Comparison of ENCODE assay signal across 10 cellular contexts in the genomic region with DNA sequence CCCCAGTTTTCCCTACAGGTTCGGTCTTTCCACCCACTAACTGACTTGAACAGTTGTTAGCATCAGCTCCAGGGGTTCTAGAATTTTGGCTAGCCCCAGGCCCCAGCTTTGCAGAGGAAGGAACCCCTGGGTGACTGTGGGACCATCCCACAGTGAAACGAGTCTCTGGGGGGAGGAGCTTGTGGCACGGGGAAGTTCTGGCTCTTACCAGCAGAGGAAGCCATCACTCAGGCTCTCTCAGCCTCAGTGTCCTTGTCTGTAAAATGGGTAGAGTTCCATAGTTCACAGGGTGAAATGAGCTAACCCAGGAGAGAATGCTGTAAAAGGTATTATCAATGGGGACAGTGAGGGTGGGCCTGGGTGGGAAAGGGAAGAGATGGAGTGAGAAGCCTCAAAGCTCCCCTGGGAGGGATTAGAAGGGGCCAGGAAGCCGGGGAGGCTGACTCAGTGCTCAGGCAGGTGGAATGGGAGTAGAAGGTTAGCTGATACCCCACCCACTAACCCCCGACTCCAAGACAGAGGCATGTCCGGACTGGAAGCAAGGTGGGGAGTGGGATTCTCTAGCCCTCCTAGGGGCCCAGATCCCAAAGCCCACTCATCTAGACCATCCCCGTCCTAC. TPM values are rescaled to one million over a fixed set of nuclear protein-coding genes. Genes with fewer than 3 reads are reported as not detected.
DNase-seq lines count a peak whose midpoint lies in the region; ATAC-seq and TF ChIP-seq lines count a peak whose summit lies in the region.
"Had no signal": no experiment of that assay in that cellular context is flagged by ENCODE, and none has a peak within 500 bp of the region (broad histone marks: within the 10 kb centered on the region; RNA-seq: fewer than 3 reads in every experiment).

No MANE protein-coding gene starts in this region.

- H3K27ac ChIP-seq in A673 (ENCODE audit: low read depth, low read length, poor library complexity, severe bottlenecking) = peak overlapping the region; percentile 74
- H3K27ac ChIP-seq in HUES48 (ENCODE audit: low read depth, low read length) = peak overlapping the region; percentile 92
- H3K27ac ChIP-seq in mammary epithelial cell (ENCODE audit: insufficient read depth, low read depth, low read length) = peak overlapping the region; percentile 96
- peak overlapping the region; percentile 98 for H3K27ac ChIP-seq in mesodermal cell (ENCODE audit: low read depth, low read length, severe bottlenecking)
- H3K27ac ChIP-seq in OCI-LY7 (ENCODE audit: low read depth, low read length, poor library complexity, severe bottlenecking) = no peak overlapping the region
- H3K27ac ChIP-seq: parathyroid adenoma had no signal

- H3K27me3 ChIP-seq in A673 (replicated peaks; ENCODE audit: insufficient read depth, low read depth, low read length, poor library complexity) (no peaks in the 10 kb centered on the region), HUES48 (ENCODE audit: control insufficient read depth, insufficient read depth, low read length) (no peaks in the 10 kb centered on the region), mammary epithelial cell (ENCODE audit: insufficient read depth, low read length) (no peaks in the 10 kb centered on the region)

- no peaks in the 10 kb centered on the region for H3K9me3 Mint-ChIP-seq in naive thymus-derived CD8-positive, alpha-beta T cell
- H3K9me3 Mint-ChIP-seq: activated naive CD8-positive, alpha-beta T cell treated with anti-CD3 and anti-CD28 coated beads, Interleukin-2, amount 50 U/mL, for 24 hours had no signal

- ATAC-seq in naive thymus-derived CD8-positive, alpha-beta T cell = no peak
- ATAC-seq: activated naive CD8-positive, alpha-beta T cell treated with anti-CD3 and anti-CD28 coated beads, Interleukin-2, amount 50 U/mL, for 24 hours had no signal

- 8% methylated on average over 6 of the region's 7 CpGs for WGBS in mammary epithelial cell (ENCODE audit: low coverage, missing lambda C conversion rate)
- WGBS in mesodermal cell (ENCODE audit: insufficient coverage in 2 of 2), 2 experiments = 11% methylated on average over 2 to 5 of the region's 7 CpGs

- H3K4me2 ChIP-seq in mammary epithelial cell (ENCODE audit: insufficient read depth, low read depth, low read length) (peak overlapping the region; percentile 60), OCI-LY7 (ENCODE audit: low read length) (no peak overlapping the region)

- H3K79me2 ChIP-seq in mammary epithelial cell (ENCODE audit: insufficient read depth, low read length) = no peaks in the 10 kb centered on the region
- no peaks in the 10 kb centered on the region for H3K79me2 ChIP-seq in OCI-LY7 (ENCODE audit: insufficient read depth, low read depth, low read length)
- H3K79me2 ChIP-seq: parathyroid adenoma had no signal

- intact Hi-C loops in A673 (cut with micrococcal nuclease; ENCODE audit: unreplicated experiment) = loop anchor here (2.0 kb wide), 1 partner anchor 32 kb away; no protein-coding TSS in a partner anchor
- intact Hi-C loops in mammary epithelial cell (cut with micrococcal nuclease) = no loop called here
- intact Hi-C loops in OCI-LY7 (cut with micrococcal nuclease; ENCODE audit: unreplicated experiment) = no loop called here

- H3K4me1 ChIP-seq in A673 (ENCODE audit: insufficient read depth, low read length, poor library complexity, severe bottlenecking) (peaks cover 34% of the 10 kb centered on the region), HUES48 (ENCODE audit: control insufficient read depth, insufficient read depth, low read length) (peaks cover 34% of the 10 kb centered on the region), mammary epithelial cell (ENCODE audit: insufficient read depth, low read length) (peaks cover 33% of the 10 kb centered on the region), mesodermal cell (ENCODE audit: control insufficient read depth, insufficient read depth, low read length, poor library complexity, severe bottlenecking) (peaks cover 39% of the 10 kb centered on the region), OCI-LY7 (ENCODE audit: insufficient read depth, low read length, poor library complexity, severe bottlenecking) (no peaks in the 10 kb centered on the region)

- CTCF ChIA-PET in A673 (lab: Charles Lee) = interaction anchor here (0.6 to 1.7 kb wide), 2 partner anchors 31 to 618 kb away, joined by 3 to 6 read pairs; a partner anchor contains a TSS
- CTCF ChIA-PET in mammary epithelial cell (lab: Charles Lee; ENCODE audit: low non-redundant PET) = interaction anchor here (0.6 kb wide), 1 partner anchor 9 kb away, joined by 16 read pairs; no protein-coding TSS in a partner anchor
- CTCF ChIA-PET in OCI-LY7 (lab: Charles Lee; ENCODE audit: unreplicated experiment) = no interaction called here

- BruUV-seq in A673 (replicated peaks; lab: Mats Ljungman, UMichigan) (no TSS peak), mammary epithelial cell (replicated peaks; lab: Mats Ljungman, UMichigan) (no TSS peak), OCI-LY7 (replicated peaks; lab: Mats Ljungman, UMichigan) (no TSS peak)

- in situ Hi-C loops in mammary epithelial cell (cut with MboI; ENCODE audit: low sequenced_read_pairs in 2 of 2) = no loop called here

- POLR2A ChIA-PET in A673 (lab: Charles Lee; ENCODE audit: low non-redundant PET) (interaction anchor here (0.5 kb wide), 1 partner anchor 96 kb away, joined by 4 read pairs; no protein-coding TSS in a partner anchor), OCI-LY7 (lab: Charles Lee) (no interaction called here)
- POLR2A ChIA-PET in naive thymus-derived CD8-positive, alpha-beta T cell (lab: Charles Lee) = no interaction called here

- peaks cover 0 to 3% (median 0%) of the 10 kb centered on the region in 4 donors for H3K4me1 Mint-ChIP-seq in naive thymus-derived CD8-positive, alpha-beta T cell
- H3K4me1 Mint-ChIP-seq: activated naive CD8-positive, alpha-beta T cell treated with anti-CD3 and anti-CD28 coated beads, Interleukin-2, amount 50 U/mL, for 24 hours had no signal

- no peak; the same call in 1 of the 2 replicates for TF ChIP-seq CTCF in A673 (conservative IDR thresholded peaks at IDR 0.05; ENCODE audit: low read depth, low read length)
- TF ChIP-seq CTCF in mammary epithelial cell (conservative IDR thresholded peaks at IDR 0.05 in 1 of 2, IDR thresholded peaks at IDR 0.05 in 1 of 2; ENCODE audit: extremely low read depth in 1 of 2, insufficient read depth in 1 of 2, low read depth in 1 of 2, low read length in 2 of 2) = peak; percentile 19 to 23
- TF ChIP-seq CTCF in OCI-LY7 (conservative IDR thresholded peaks at IDR 0.05; ENCODE audit: low read length) = no peak

- peak overlapping the region; percentile 71 for H2AFZ ChIP-seq in mammary epithelial cell (ENCODE audit: low read depth, low read length)
- no peak overlapping the region for H2AFZ ChIP-seq in OCI-LY7 (ENCODE audit: low read length)

- H3K9me3 ChIP-seq in A673 (ENCODE audit: low read depth, low read length, poor library complexity, severe bottlenecking) (no peaks in the 10 kb centered on the region), HUES48 (ENCODE audit: control insufficient read depth, insufficient read depth, low read length) (no peaks in the 10 kb centered on the region), mammary epithelial cell (replicated peaks; ENCODE audit: insufficient read depth, low read length) (no peaks in the 10 kb centered on the region), mesodermal cell (ENCODE audit: control insufficient read depth, low read length) (no peaks in the 10 kb centered on the region), OCI-LY7 (ENCODE audit: low read length) (no peaks in the 10 kb centered on the region)

- H3K9ac ChIP-seq in HUES48 (ENCODE audit: low read depth, low read length) = peak overlapping the region; percentile 58
- H3K9ac ChIP-seq in mammary epithelial cell (ENCODE audit: insufficient read depth, low read length) = peak overlapping the region; percentile 63
- H3K9ac ChIP-seq: parathyroid adenoma had no signal

- no peaks in the 10 kb centered on the region for H4K20me1 ChIP-seq in mammary epithelial cell (ENCODE audit: insufficient read depth, low read length)
- H4K20me1 ChIP-seq in OCI-LY7 (ENCODE audit: insufficient read depth, low read length) = no peaks in the 10 kb centered on the region

- H3K27me3 Mint-ChIP-seq in naive thymus-derived CD8-positive, alpha-beta T cell = no peaks in the 10 kb centered on the region
- H3K27me3 Mint-ChIP-seq: activated naive CD8-positive, alpha-beta T cell treated with anti-CD3 and anti-CD28 coated beads, Interleukin-2, amount 50 U/mL, for 24 hours had no signal

- H3K27ac Mint-ChIP-seq in naive thymus-derived CD8-positive, alpha-beta T cell = no peak overlapping the region
- H3K27ac Mint-ChIP-seq: activated naive CD8-positive, alpha-beta T cell treated with anti-CD3 and anti-CD28 coated beads, Interleukin-2, amount 50 U/mL, for 24 hours had no signal

- H3K4me3 Mint-ChIP-seq in naive thymus-derived CD8-positive, alpha-beta T cell = no peak overlapping the region
- H3K4me3 Mint-ChIP-seq: activated naive CD8-positive, alpha-beta T cell treated with anti-CD3 and anti-CD28 coated beads, Interleukin-2, amount 50 U/mL, for 24 hours had no signal

- H3K36me3 ChIP-seq in A673 (ENCODE audit: insufficient read depth, low read length, poor library complexity, severe bottlenecking) = no peaks in the 10 kb centered on the region
- no peaks in the 10 kb centered on the region for H3K36me3 ChIP-seq in HUES48 (ENCODE audit: control insufficient read depth, insufficient read depth, low read length)
- H3K36me3 ChIP-seq in mammary epithelial cell (ENCODE audit: insufficient read depth, low read length) = no peaks in the 10 kb centered on the region
- peaks cover 3% of the 10 kb centered on the region for H3K36me3 ChIP-seq in mesodermal cell (ENCODE audit: control insufficient read depth, insufficient read depth, low read length)
- no peaks in the 10 kb centered on the region for H3K36me3 ChIP-seq in OCI-LY7 (ENCODE audit: insufficient read depth, low read length)

- DNase-seq in A673 (ENCODE audit: low spot score) (peak; percentile 82), mammary epithelial cell (peak; percentile 55), NCI-H187 treated with DMSO at 0.1 percent for 48 hours (lab: John Stamatoyannopoulos, UW) (no peak), NCI-H1417 treated with DMSO at 0.1 percent for 48 hours (lab: John Stamatoyannopoulos, UW) (no peak), OCI-LY7 (ENCODE audit: low spot score) (no peak)
- no peak for DNase-seq in naive thymus-derived CD8-positive, alpha-beta T cell
- DNase-seq: activated naive CD8-positive, alpha-beta T cell treated with anti-CD3 and anti-CD28 coated beads, Interleukin-2, amount 50 U/mL, for 24 hours had no signal

- no peaks in the 10 kb centered on the region for H3K9me2 ChIP-seq in OCI-LY7 (ENCODE audit: insufficient read depth, low read length)

- H3K4me3 ChIP-seq in A673 (ENCODE audit: low read depth, low read length, poor library complexity, severe bottlenecking) (no peak overlapping the region), HUES48 (ENCODE audit: low read depth, low read length) (peak overlapping the region; percentile 7; the same call in 1 of the 2 replicates), mammary epithelial cell (replicated peaks in 1 of 3; ENCODE audit: insufficient read depth in 1 of 3, low read depth in 2 of 3, low read length in 3 of 3) (no peak overlapping the region), mesodermal cell (ENCODE audit: extremely low read depth, insufficient read depth, low read length, poor library complexity, severe bottlenecking) (peak overlapping the region; percentile 14), OCI-LY7 (ENCODE audit: low read depth, low read length, poor library complexity, severe bottlenecking) (no peak overlapping the region)

- dilution Hi-C loops in mammary epithelial cell (cut with HindIII; ENCODE audit: low sequenced_read_pairs) = no loop called here

- H3K36me3 Mint-ChIP-seq in naive thymus-derived CD8-positive, alpha-beta T cell = peaks cover 0 to 3% (median 2%) of the 10 kb centered on the region in 3 donors

RNA-seq across cellular contexts. Expression of a gene that starts 30.9 kb away (rescaled TPM):
- total RNA-seq in A673 (2021) = 37.5 and 40.2 TPM in 2 replicates
- 10 to 100 TPM; 21.4 to 25.3 TPM for total RNA-seq in mammary epithelial cell
- 17.2 TPM for polyA plus RNA-seq in mammary epithelial cell
- polyA minus RNA-seq in mammary epithelial cell = 20.4 TPM
- 41.4 TPM for polyA plus RNA-seq in mesodermal cell (2013, experiment 1 of 2)
- polyA plus RNA-seq in mesodermal cell (2013, experiment 2 of 2) = 35.7 TPM
- under 1 TPM; 0.21 to 0.96 TPM for total RNA-seq in naive thymus-derived CD8-positive, alpha-beta T cell
- under 1 TPM in 1 of 3 donors, not detected in 2; 0.50 TPM for polyA plus RNA-seq in naive thymus-derived CD8-positive, alpha-beta T cell
- not detected in 2 replicates for total RNA-seq in OCI-LY7 (2014; rRNA removed; shearing (Covaris generic))
- total RNA-seq in OCI-LY7 (2022) = not detected in 2 replicates

Comparison
In these comparisons a context has a peak if more than half of its experiments do, and no peak if none do; other contexts are left out.
1. DNase-seq: peak in A673 (single experiment) and mammary epithelial cell (single experiment); none in NCI-H187 treated with DMSO at 0.1 percent for 48 hours (single experiment), naive thymus-derived CD8-positive, alpha-beta T cell (0 of 10), NCI-H1417 treated with DMSO at 0.1 percent for 48 hours (single experiment) and OCI-LY7 (single experiment).
2. H3K4me3 ChIP-seq: peak in HUES48 (single experiment) and mesodermal cell (single experiment); none in A673 (single experiment), mammary epithelial cell (0 of 3) and OCI-LY7 (single experiment).
3. CTCF ChIP-seq: peak in mammary epithelial cell (2 of 2); none in A673 (single experiment) and OCI-LY7 (single experiment).
4. RNA of a gene that starts 30.9 kb away (total RNA-seq): 37.5 to 40.2 TPM in A673 and 21.4 to 25.3 TPM in mammary epithelial cell; 0.21 to 0.96 TPM in naive thymus-derived CD8-positive, alpha-beta T cell and not detected in OCI-LY7; every median in the first group is over 10 times any median in the second.